In the genomic region with DNA sequence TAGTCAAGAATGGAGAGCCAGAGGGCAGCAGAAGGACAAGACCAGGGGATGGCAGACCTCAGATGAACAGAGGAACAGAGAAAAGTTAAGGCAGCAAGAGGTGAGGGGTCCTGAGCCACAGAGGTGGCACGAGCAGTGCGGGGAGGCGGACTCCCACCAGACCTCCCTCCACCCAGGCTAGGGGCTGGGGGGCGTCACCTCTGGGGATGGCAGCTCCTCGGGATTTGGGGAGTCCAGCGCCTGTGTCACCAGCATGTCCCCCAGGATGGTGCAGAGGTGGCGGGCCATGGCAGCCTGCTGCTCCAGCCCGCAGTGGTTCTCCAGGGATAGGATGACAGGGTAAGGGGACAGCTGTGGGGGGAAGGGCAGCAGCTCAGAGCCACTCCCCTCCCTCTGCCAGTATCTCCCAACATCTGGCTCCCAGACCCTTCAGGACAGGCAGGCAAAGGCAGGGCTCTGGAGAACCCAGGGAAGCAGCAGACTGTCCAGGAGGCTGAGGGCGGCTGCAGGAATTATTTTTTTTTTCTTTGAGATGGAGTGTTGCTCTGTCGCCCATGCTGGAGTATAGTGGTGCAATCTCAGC, we compare ENCODE assay signal across 17 cellular contexts. TPM values are rescaled to one million over a fixed set of nuclear protein-coding genes. Genes with fewer than 3 reads are reported as not detected.
DNase-seq lines count a peak whose midpoint lies in the region; FAIRE-seq and TF ChIP-seq lines count a peak whose summit lies in the region.
"Had no signal": no experiment of that assay in that cellular context is flagged by ENCODE, and none has a peak within 500 bp of the region (broad histone marks: within the 10 kb centered on the region; RNA-seq: fewer than 3 reads in every experiment).

No MANE protein-coding gene starts in this region.

- peak overlapping the region; percentile 9 to 65 (median 40); a peak in 20 of 22 replicates for H3K4me2 ChIP-seq in BLaER1 treated with 17β-estradiol and CSF1 and Interleukin-3, amounts not matched to agents 10 nM and 100 nM
- peak overlapping the region; percentile 26 for H3K4me2 ChIP-seq in astrocyte (ENCODE audit: low read length)

- H3K27ac Mint-ChIP-seq in HFFc6 (peak overlapping the region; percentile 61), astrocyte (ENCODE audit: unreplicated experiment) (peak overlapping the region; percentile 56), nephron progenitor cell (peak overlapping the region; percentile 21)
- H3K27ac Mint-ChIP-seq: IgD-negative memory B cell had no signal

- FAIRE-seq in astrocyte (lab: Jason Lieb, UNC) (no peak), GM19239 (lab: Jason Lieb, UNC) (no peak), frontal cortex (lab: Jason Lieb, UNC) (no peak)
- FAIRE-seq: D721Med, H1 had no signal

- H4K20me1 ChIP-seq in BLaER1 treated with 17β-estradiol and CSF1 and Interleukin-3, amounts not matched to agents 10 nM and 100 nM, result peaks cover 0 to 21% (median 0%) of the 10 kb centered on the region in 11 experiments; a peak in 6 of 22 replicates
- no peaks in the 10 kb centered on the region for H4K20me1 ChIP-seq in astrocyte (ENCODE audit: insufficient read depth, low read length)

- H3K27ac ChIP-seq in BLaER1 treated with 17β-estradiol and CSF1 and Interleukin-3, amounts not matched to agents 10 nM and 100 nM, result peak overlapping the region in 2 of 11 experiments; percentile 19 to 21; a peak in 1 of 22 replicates
- no peak overlapping the region for H3K27ac ChIP-seq in astrocyte (ENCODE audit: low read depth, low read length)
- H3K27ac ChIP-seq: SJSA1 had no signal

- H3K9me3 ChIP-seq in BLaER1 treated with 17β-estradiol and CSF1 and Interleukin-3, amounts not matched to agents 10 nM and 100 nM (replicated peaks in 1 of 11), result no peaks in the 10 kb centered on the region
- H3K9me3 ChIP-seq in astrocyte (ENCODE audit: insufficient read depth, low read depth, low read length), result no peaks in the 10 kb centered on the region
- H3K9me3 ChIP-seq: SJSA1 had no signal

- H3K4me1 ChIP-seq in BLaER1 treated with 17β-estradiol and CSF1 and Interleukin-3, amounts not matched to agents 10 nM and 100 nM, result peaks cover 38 to 76% (median 64%) of the 10 kb centered on the region in 10 experiments
- H3K4me1 ChIP-seq in astrocyte (ENCODE audit: insufficient read depth, low read length), result peaks cover 9% of the 10 kb centered on the region
- H3K4me1 ChIP-seq: SJSA1 had no signal

- no peaks in the 10 kb centered on the region; the same call in 1 of the 2 replicates for H3K36me3 Mint-ChIP-seq in HFFc6 (ENCODE audit: low read depth)
- H3K36me3 Mint-ChIP-seq in astrocyte (ENCODE audit: low read depth, unreplicated experiment), result peaks cover 12% of the 10 kb centered on the region
- no peaks in the 10 kb centered on the region for H3K36me3 Mint-ChIP-seq in nephron progenitor cell (ENCODE audit: low read depth)
- H3K36me3 Mint-ChIP-seq: CD4-positive, alpha-beta memory T cell; IgD-negative memory B cell had no signal

- DNase-seq in HFFc6, result no peak
- no peak for DNase-seq in astrocyte (ENCODE audit: low read depth)
- DNase-seq in nephron progenitor cell, result no peak
- DNase-seq in hepatic stellate cell (ENCODE audit: low spot score), result no peak
- DNase-seq in GM19239 (ENCODE audit: insufficient read length, low spot score), result no peak
- no peak for DNase-seq in frontal cortex (ENCODE audit: low spot score in 2 of 2)
- DNase-seq: AML-193, MV-4-11, NCI-H1436, NCI-H2029 treated with DMSO at 0.1 percent for 48 hours, NCI-H510A treated with DMSO at 0.1 percent for 48 hours had no signal

- peaks cover 3% of the 10 kb centered on the region for H3K79me2 ChIP-seq in astrocyte (ENCODE audit: insufficient read depth, low read length)

- peaks cover 0 to 8% (median 0%) of the 10 kb centered on the region in 11 experiments; a peak in 5 of 22 replicates for H3K27me3 ChIP-seq in BLaER1 treated with 17β-estradiol and CSF1 and Interleukin-3, amounts not matched to agents 10 nM and 100 nM
- no peaks in the 10 kb centered on the region for H3K27me3 ChIP-seq in astrocyte (ENCODE audit: insufficient read depth, low read length)
- H3K27me3 ChIP-seq: SJSA1 had no signal

- no peak overlapping the region for H2AFZ ChIP-seq in astrocyte (ENCODE audit: low read depth, low read length)

- no peak overlapping the region; a peak in 1 of 22 replicates for H3K9ac ChIP-seq in BLaER1 treated with 17β-estradiol and CSF1 and Interleukin-3, amounts not matched to agents 10 nM and 100 nM
- peak overlapping the region; percentile 18 for H3K9ac ChIP-seq in astrocyte (ENCODE audit: low read length)

- TF ChIP-seq CTCF in HFFc6 (IDR thresholded peaks at IDR 0.05) (no peak), astrocyte (IDR thresholded peaks at IDR 0.05; ENCODE audit: insufficient read depth, low read depth, low read length) (no peak), nephron progenitor cell (IDR thresholded peaks at IDR 0.05) (no peak)

- H3K9me3 Mint-ChIP-seq in HFFc6 (no peaks in the 10 kb centered on the region), astrocyte (ENCODE audit: unreplicated experiment) (no peaks in the 10 kb centered on the region), nephron progenitor cell (no peaks in the 10 kb centered on the region)
- H3K9me3 Mint-ChIP-seq: CD4-positive, alpha-beta memory T cell; IgD-negative memory B cell had no signal

- H3K4me3 ChIP-seq in BLaER1 treated with 17β-estradiol and CSF1 and Interleukin-3, amounts not matched to agents 10 nM and 100 nM, result no peak overlapping the region
- no peak overlapping the region for H3K4me3 ChIP-seq in astrocyte (ENCODE audit: insufficient read depth, low read depth, low read length)
- H3K4me3 ChIP-seq: SJSA1 had no signal

- H3K4me1 Mint-ChIP-seq in HFFc6 (ENCODE audit: low read depth) (peaks cover 20% of the 10 kb centered on the region), astrocyte (ENCODE audit: low read depth, unreplicated experiment) (peaks cover 8% of the 10 kb centered on the region), nephron progenitor cell (peaks cover 69% of the 10 kb centered on the region)
- H3K4me1 Mint-ChIP-seq: CD4-positive, alpha-beta memory T cell had no signal

- H3K36me3 ChIP-seq in BLaER1 treated with 17β-estradiol and CSF1 and Interleukin-3, amounts not matched to agents 10 nM and 100 nM, result peaks cover 0 to 39% (median 0%) of the 10 kb centered on the region in 11 experiments; a peak in 3 of 22 replicates
- H3K36me3 ChIP-seq in astrocyte (ENCODE audit: insufficient read depth, low read length), result no peaks in the 10 kb centered on the region

- H3K27me3 Mint-ChIP-seq in HFFc6 (ENCODE audit: insufficient read depth) (peaks cover 2% of the 10 kb centered on the region), astrocyte (ENCODE audit: low read depth, unreplicated experiment) (no peaks in the 10 kb centered on the region), nephron progenitor cell (ENCODE audit: low read depth, poor library complexity) (no peaks in the 10 kb centered on the region)
- H3K27me3 Mint-ChIP-seq: CD4-positive, alpha-beta memory T cell had no signal

- peak overlapping the region; percentile 10; the same call in 1 of the 2 replicates for H3K4me3 Mint-ChIP-seq in HFFc6
- H3K4me3 Mint-ChIP-seq in astrocyte (ENCODE audit: unreplicated experiment), result no peak overlapping the region
- H3K4me3 Mint-ChIP-seq in nephron progenitor cell, result no peak overlapping the region
- H3K4me3 Mint-ChIP-seq: IgD-negative memory B cell had no signal

RNA-seq across cellular contexts. Expression of a gene that starts 15.8 kb away (rescaled TPM):
- 100 to 1,000 TPM in 1 of 6 experiments, 10 to 100 TPM in 5; 77.2 to 112 (median 83.8) TPM for total RNA-seq in HFFc6 (2021; fragmentation: NEBNext Ultra II Directional; extraction: Animal tissue kit (Norgen Biotek cat#: 25700))
- total RNA-seq in astrocyte (76.5 and 92.0 TPM in 2 replicates), frontal cortex (0.82 TPM)

RNA-seq across cellular contexts. Expression of a gene that starts 19.0 kb away (rescaled TPM):
- 1 to 10 TPM; 5.0 to 8.0 (median 6.5) TPM for total RNA-seq in HFFc6 (2021; fragmentation: NEBNext Ultra II Directional; extraction: Animal tissue kit (Norgen Biotek cat#: 25700))
- total RNA-seq in astrocyte (3.9 and 4.7 TPM in 2 replicates), frontal cortex (2.4 TPM)

RNA-seq across cellular contexts. Expression of a gene that starts 31.8 kb away (rescaled TPM):
- 10 to 100 TPM; 31.8 to 42.0 (median 34.5) TPM for total RNA-seq in HFFc6 (2021; fragmentation: NEBNext Ultra II Directional; extraction: Animal tissue kit (Norgen Biotek cat#: 25700))
- total RNA-seq in astrocyte (44.5 and 46.6 TPM in 2 replicates), frontal cortex (8.6 TPM)

RNA-seq across cellular contexts. Expression of a gene that starts 45.1 kb away (rescaled TPM):
- 1 to 10 TPM; 4.8 to 9.5 (median 6.2) TPM for total RNA-seq in HFFc6 (2021; fragmentation: NEBNext Ultra II Directional; extraction: Animal tissue kit (Norgen Biotek cat#: 25700))
- total RNA-seq in astrocyte (8.4 and 9.0 TPM in 2 replicates), frontal cortex (8.2 TPM)

RNA-seq across cellular contexts. Expression of a gene that starts 55.4 kb away (rescaled TPM):
- total RNA-seq in HFFc6 (2021; fragmentation: NEBNext Ultra II Directional; extraction: Animal tissue kit (Norgen Biotek cat#: 25700)), result 100 to 1,000 TPM; 135 to 152 (median 142) TPM
- 114 and 130 TPM in 2 replicates for total RNA-seq in astrocyte
- 29.3 TPM for total RNA-seq in frontal cortex

Comparison
In these comparisons a context has a peak if more than half of its experiments do, and no peak if none do; other contexts are left out.
1. RNA of a gene that starts 15.8 kb away (total RNA-seq): 76.5 to 92.0 TPM in astrocyte and 77.2 to 112 TPM in HFFc6; 0.82 TPM in frontal cortex (single experiment); every median in the first group is over 10 times any median in the second.
2. Peak in every context shown above with its lines, with median percentiles within 50 percentile points of each other: H3K27ac Mint-ChIP-seq.